Comparison of ENCODE assay signal across 1 cellular context in genomic region chr19:53908933-53909415, GRCh38.
TF ChIP-seq lines count a peak whose summit lies in the region.

Gene CACNG7 (plus strand): TSS chr19:53909278. CDS start chr19:53912832, 3,554 bp downstream.

TF ChIP-seq in SK-N-SH treated with all-trans-retinoic acid at 6 μM for 48 hours, 23 proteins besides CTCF, POLR2A, EP300 and RAD21 (continued from another document):
- TF ChIP-seq CSRNP3 (CRISPR knock-in tag; IDR thresholded peaks at IDR 0.05) (no peak), GLIS3 (CRISPR knock-in tag; IDR thresholded peaks at IDR 0.05) (no peak), ZFP3 (CRISPR knock-in tag; IDR thresholded peaks at IDR 0.05) (no peak), ZNF70 (CRISPR knock-in tag; IDR thresholded peaks at IDR 0.05) (no peak), ZC3H10 (CRISPR knock-in tag; IDR thresholded peaks at IDR 0.05) (no peak)
